Comparison of ENCODE assay signal across 21 cellular contexts in the genomic region with DNA sequence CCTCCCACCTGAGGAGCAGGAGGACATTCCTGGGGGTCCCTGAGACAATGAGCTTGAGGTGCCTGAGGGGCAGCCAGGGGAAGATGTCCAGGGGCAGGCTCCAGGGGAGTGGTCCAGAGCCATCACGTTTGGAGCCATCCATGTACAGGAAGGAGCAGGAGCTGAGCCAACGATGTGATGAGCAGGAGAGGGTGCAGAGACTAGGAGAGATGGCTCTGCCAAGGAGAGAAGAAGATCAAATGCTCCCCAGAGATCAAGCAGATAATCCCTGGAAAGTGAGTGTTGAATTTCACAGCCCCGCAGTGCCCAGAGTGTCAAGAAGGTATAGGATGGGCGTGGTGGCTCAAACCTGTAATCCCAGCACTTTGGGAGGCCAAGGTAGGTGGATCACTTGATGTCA.
"Had no signal": no experiment of that assay in that cellular context is flagged by ENCODE, and none has a peak within 500 bp of the region (broad histone marks: within the 10 kb centered on the region; RNA-seq: fewer than 3 reads in every experiment).

No MANE protein-coding gene starts in this region.

- H3K9me3 ChIP-seq: breast epithelium, esophagus muscularis mucosa, heart left ventricle, neutrophil, testis, transverse colon had no signal

- H3K27ac ChIP-seq: breast epithelium, esophagus muscularis mucosa, foreskin keratinocyte, heart left ventricle, neutrophil, testis, transverse colon, WERI-Rb-1 had no signal

- H3K27me3 ChIP-seq: breast epithelium, esophagus muscularis mucosa, foreskin keratinocyte, heart left ventricle, neutrophil, testis, transverse colon had no signal

- H3K4me3 Mint-ChIP-seq: activated CD4-positive, alpha-beta memory T cell treated with anti-CD3 and anti-CD28 coated beads, Interleukin-2, amount 10 ng/mL, durations not matched to agents 7 days and 5 days; activated CD4-positive, alpha-beta T cell treated with anti-CD3 and anti-CD28 coated beads, Interleukin-2, amount 10 ng/mL, durations not matched to agents 7 days and 5 days; activated naive CD4-positive, alpha-beta T cell treated with anti-CD3 and anti-CD28 coated beads, Interleukin-2, amount 50 U/mL, for 24 hours; activated T-cell treated with anti-CD3 and anti-CD28 coated beads, Interleukin-2, amount 50 U/mL, for 72 hours; immature natural killer cell; nephron; T-helper 17 cell had no signal

- H3K9me3 Mint-ChIP-seq: activated CD4-positive, alpha-beta memory T cell treated with anti-CD3 and anti-CD28 coated beads, Interleukin-2, amount 10 ng/mL, durations not matched to agents 7 days and 5 days; activated CD4-positive, alpha-beta T cell treated with anti-CD3 and anti-CD28 coated beads, Interleukin-2, amount 10 ng/mL, durations not matched to agents 7 days and 5 days; activated naive CD4-positive, alpha-beta T cell treated with anti-CD3 and anti-CD28 coated beads, Interleukin-2, amount 50 U/mL, for 24 hours; activated T-cell treated with anti-CD3 and anti-CD28 coated beads, Interleukin-2, amount 50 U/mL, for 72 hours; nephron had no signal

- H3K27ac Mint-ChIP-seq: activated CD4-positive, alpha-beta memory T cell treated with anti-CD3 and anti-CD28 coated beads, Interleukin-2, amount 10 ng/mL, durations not matched to agents 7 days and 5 days; activated CD4-positive, alpha-beta T cell treated with anti-CD3 and anti-CD28 coated beads, Interleukin-2, amount 10 ng/mL, durations not matched to agents 7 days and 5 days; activated T-cell treated with anti-CD3 and anti-CD28 coated beads, Interleukin-2, amount 50 U/mL, for 72 hours; nephron; T-helper 17 cell had no signal

- H3K36me3 ChIP-seq: breast epithelium, transverse colon, WERI-Rb-1 had no signal

- FAIRE-seq: urothelium cell line had no signal

- H3K4me1 Mint-ChIP-seq: activated CD4-positive, alpha-beta memory T cell treated with anti-CD3 and anti-CD28 coated beads, Interleukin-2, amount 10 ng/mL, durations not matched to agents 7 days and 5 days; activated CD4-positive, alpha-beta T cell treated with anti-CD3 and anti-CD28 coated beads, Interleukin-2, amount 10 ng/mL, durations not matched to agents 7 days and 5 days had no signal

- DNase-seq: activated CD4-positive, alpha-beta memory T cell treated with anti-CD3 and anti-CD28 coated beads, Interleukin-2, amount 10 ng/mL, durations not matched to agents 7 days and 5 days; activated CD4-positive, alpha-beta T cell treated with anti-CD3 and anti-CD28 coated beads for 1 hour; activated CD4-positive, alpha-beta T cell treated with anti-CD3 and anti-CD28 coated beads, Interleukin-2, amount 10 ng/mL, durations not matched to agents 7 days and 5 days; activated T-cell treated with anti-CD3 and anti-CD28 coated beads, Interleukin-2, amount 50 U/mL, for 72 hours; central memory CD4-positive, alpha-beta T cell; foreskin keratinocyte; heart left ventricle; hypothalamus; immature natural killer cell; stimulated activated naive CD4-positive, alpha-beta T cell treated with Interleukin-2 at 50 U/mL for 16 hours; T-helper 17 cell; T1000; testis; transverse colon; WERI-Rb-1 had no signal

- H3K4me3 ChIP-seq: breast epithelium, esophagus muscularis mucosa, heart left ventricle, testis, transverse colon had no signal

- H3K4me1 ChIP-seq: breast epithelium, foreskin keratinocyte, transverse colon had no signal

- H3K36me3 Mint-ChIP-seq: activated naive CD4-positive, alpha-beta T cell treated with anti-CD3 and anti-CD28 coated beads, Interleukin-2, amount 50 U/mL, for 24 hours had no signal

- H3K27me3 Mint-ChIP-seq: activated CD4-positive, alpha-beta T cell treated with anti-CD3 and anti-CD28 coated beads, Interleukin-2, amount 10 ng/mL, durations not matched to agents 7 days and 5 days; activated naive CD4-positive, alpha-beta T cell treated with anti-CD3 and anti-CD28 coated beads, Interleukin-2, amount 50 U/mL, for 24 hours; T-helper 17 cell had no signal
